17 cellular contexts compared by ENCODE assay signal in genomic region chr10:71815515-71816130, GRCh38.
"Had no signal": no experiment of that assay in that cellular context is flagged by ENCODE, and none has a peak within 500 bp of the region (broad histone marks: within the 10 kb centered on the region; RNA-seq: fewer than 3 reads in every experiment).

No MANE protein-coding gene starts in this region.

- H3K4me3 ChIP-seq: sigmoid colon, testis, upper lobe of right lung had no signal

- H3K4me1 Mint-ChIP-seq: activated naive CD8-positive, alpha-beta T cell treated with anti-CD3 and anti-CD28 coated beads for 36 hours; stimulated activated naive CD8-positive, alpha-beta T cell treated with anti-CD3 and anti-CD28 coated beads, Interleukin-15, amount 100 ng/mL, for 72 hours had no signal

- H3K27ac Mint-ChIP-seq: activated CD4-positive, alpha-beta memory T cell treated with anti-CD3 and anti-CD28 coated beads for 36 hours; activated CD4-positive, alpha-beta T cell treated with anti-CD3 and anti-CD28 coated beads for 36 hours; activated CD8-positive, alpha-beta memory T cell treated with anti-CD3 and anti-CD28 coated beads, Interleukin-2, amount 10 ng/mL, durations not matched to agents 7 days and 5 days; activated naive CD8-positive, alpha-beta T cell treated with anti-CD3 and anti-CD28 coated beads for 36 hours; naive B cell had no signal

- H3K27me3 ChIP-seq: sigmoid colon, testis, upper lobe of right lung had no signal

- H3K27ac ChIP-seq: sigmoid colon, testis, upper lobe of right lung had no signal

- DNase-seq: activated CD4-positive, alpha-beta memory T cell treated with anti-CD3 and anti-CD28 coated beads for 36 hours; activated CD4-positive, alpha-beta T cell treated with anti-CD3 and anti-CD28 coated beads for 36 hours; activated CD8-positive, alpha-beta memory T cell treated with anti-CD3 and anti-CD28 coated beads, Interleukin-2, amount 10 ng/mL, durations not matched to agents 7 days and 5 days; activated gamma-delta T cell treated with Interleukin-2 at 50 U/mL for 16 hours; activated naive CD8-positive, alpha-beta T cell treated with anti-CD3 and anti-CD28 coated beads for 36 hours; activated T-cell treated with anti-CD3 and anti-CD28 coated beads, Interleukin-2, amount 50 U/mL, for 48 hours; amygdala; mammary epithelial cell; naive B cell; occipital lobe; sigmoid colon; stimulated activated CD4-positive, alpha-beta T cell treated with anti-CD3 and anti-CD28 coated beads, Interleukin-1b, Interleukin-23, amount 100 ng/mL, for 48 hours; stimulated activated naive CD8-positive, alpha-beta T cell treated with anti-CD3 and anti-CD28 coated beads, Interleukin-15, amount 100 ng/mL, for 72 hours; testis; upper lobe of right lung had no signal

- H3K9me3 Mint-ChIP-seq: activated CD4-positive, alpha-beta memory T cell treated with anti-CD3 and anti-CD28 coated beads for 36 hours; activated naive CD8-positive, alpha-beta T cell treated with anti-CD3 and anti-CD28 coated beads for 36 hours; stimulated activated naive CD8-positive, alpha-beta T cell treated with anti-CD3 and anti-CD28 coated beads, Interleukin-15, amount 100 ng/mL, for 72 hours; T-helper 1 cell treated with Interleukin-12 subunit alpha and Interleukin-12 subunit beta and Interleukin-4 antibody, amounts not matched to agents 30 μg/mL and 1 μg/mL, for 36 hours had no signal

- FAIRE-seq: islet of Langerhans had no signal

- ATAC-seq: activated CD4-positive, alpha-beta T cell treated with anti-CD3 and anti-CD28 coated beads for 36 hours; activated CD8-positive, alpha-beta memory T cell treated with anti-CD3 and anti-CD28 coated beads, Interleukin-2, amount 10 ng/mL, durations not matched to agents 7 days and 5 days; stimulated activated naive CD8-positive, alpha-beta T cell treated with anti-CD3 and anti-CD28 coated beads, Interleukin-15, amount 100 ng/mL, for 72 hours; upper lobe of right lung had no signal

- H3K27me3 Mint-ChIP-seq: activated CD4-positive, alpha-beta memory T cell treated with anti-CD3 and anti-CD28 coated beads for 36 hours; activated CD4-positive, alpha-beta T cell treated with anti-CD3 and anti-CD28 coated beads for 36 hours; activated CD8-positive, alpha-beta memory T cell treated with anti-CD3 and anti-CD28 coated beads, Interleukin-2, amount 10 ng/mL, durations not matched to agents 7 days and 5 days; activated naive CD8-positive, alpha-beta T cell treated with anti-CD3 and anti-CD28 coated beads for 36 hours; naive B cell; stimulated activated naive CD8-positive, alpha-beta T cell treated with anti-CD3 and anti-CD28 coated beads, Interleukin-15, amount 100 ng/mL, for 72 hours had no signal

- H3K9me3 ChIP-seq: sigmoid colon, testis, upper lobe of right lung had no signal

- H3K4me3 Mint-ChIP-seq: activated CD4-positive, alpha-beta memory T cell treated with anti-CD3 and anti-CD28 coated beads for 36 hours; activated CD4-positive, alpha-beta T cell treated with anti-CD3 and anti-CD28 coated beads for 36 hours; activated CD8-positive, alpha-beta memory T cell treated with anti-CD3 and anti-CD28 coated beads, Interleukin-2, amount 10 ng/mL, durations not matched to agents 7 days and 5 days; activated naive CD8-positive, alpha-beta T cell treated with anti-CD3 and anti-CD28 coated beads for 36 hours; naive B cell; stimulated activated naive CD8-positive, alpha-beta T cell treated with anti-CD3 and anti-CD28 coated beads, Interleukin-15, amount 100 ng/mL, for 72 hours; T-helper 1 cell treated with Interleukin-12 subunit alpha and Interleukin-12 subunit beta and Interleukin-4 antibody, amounts not matched to agents 30 μg/mL and 1 μg/mL, for 36 hours had no signal
